In genomic region chr12:105423921-105424320, GRCh38 we compare ENCODE assay signal across 1 cellular context.
TF ChIP-seq lines count a peak whose summit lies in the region.

No MANE protein-coding gene starts in this region.

TF ChIP-seq in GM23338, 12 proteins besides CTCF, POLR2A, EP300 and RAD21 (continued from another document):
- TF ChIP-seq ZNF462 (CRISPR knock-in tag; IDR thresholded peaks at IDR 0.05), result no peak
